6 cellular contexts compared by ENCODE assay signal in genomic region chr7:63568571-63569313, GRCh38.
DNase-seq lines count a peak whose midpoint lies in the region; ATAC-seq and TF ChIP-seq lines count a peak whose summit lies in the region.
"Not testable (repeated sequence)": the region's sequence is repeated elsewhere in the genome, so short reads cannot be mapped to it uniquely, and the experiment has no call there.

No MANE protein-coding gene starts in this region.

- H3K9me3 Mint-ChIP-seq in natural killer cell treated with Interleukin-12 subunit alpha and Interleukin-12 subunit beta and Interleukin-15 and Interleukin-18, amount 100 ng/mL, for 72 hours = not testable (repeated sequence)
- H3K9me3 Mint-ChIP-seq in stimulated activated memory B cell treated with anti-CD40 and anti-IgM and Interleukin-4, amounts not matched to agents 10 μg/mL and 1 μg/mL and 100 μg/mL, for 72 hours = peaks cover 11% of the 10 kb centered on the region

- H3K4me1 Mint-ChIP-seq in T-helper 17 cell; natural killer cell treated with Interleukin-12 subunit alpha and Interleukin-12 subunit beta and Interleukin-15 and Interleukin-18, amount 100 ng/mL, for 72 hours (ENCODE audit: low read depth in 2 of 2); stimulated activated memory B cell treated with anti-CD40 and anti-IgM and Interleukin-4, amounts not matched to agents 10 μg/mL and 1 μg/mL and 100 μg/mL, for 72 hours: not testable (repeated sequence)

- H3K27ac ChIP-seq in right cardiac atrium (ENCODE audit: low read length); lower lobe of right lung: not testable (repeated sequence)

- not testable (repeated sequence) for H3K27me3 Mint-ChIP-seq in T-helper 17 cell; natural killer cell treated with Interleukin-12 subunit alpha and Interleukin-12 subunit beta and Interleukin-15 and Interleukin-18, amount 100 ng/mL, for 72 hours; stimulated activated memory B cell treated with anti-CD40 and anti-IgM and Interleukin-4, amounts not matched to agents 10 μg/mL and 1 μg/mL and 100 μg/mL, for 72 hours

- not testable (repeated sequence) for H3K4me3 Mint-ChIP-seq in T-helper 17 cell; natural killer cell treated with Interleukin-12 subunit alpha and Interleukin-12 subunit beta and Interleukin-15 and Interleukin-18, amount 100 ng/mL, for 72 hours; stimulated activated memory B cell treated with anti-CD40 and anti-IgM and Interleukin-4, amounts not matched to agents 10 μg/mL and 1 μg/mL and 100 μg/mL, for 72 hours

- intact Hi-C loops in right cardiac atrium (cut with DNase I); lower lobe of right lung (cut with DNase I); sciatic nerve (cut with DNase I): not testable (repeated sequence)

- TF ChIP-seq CTCF in lower lobe of right lung (IDR thresholded peaks at IDR 0.05) = not testable (repeated sequence)

- not testable (repeated sequence) for H3K36me3 Mint-ChIP-seq in T-helper 17 cell (ENCODE audit: low read depth); stimulated activated memory B cell treated with anti-CD40 and anti-IgM and Interleukin-4, amounts not matched to agents 10 μg/mL and 1 μg/mL and 100 μg/mL, for 72 hours
- peaks cover 11% of the 10 kb centered on the region for H3K36me3 Mint-ChIP-seq in natural killer cell treated with Interleukin-12 subunit alpha and Interleukin-12 subunit beta and Interleukin-15 and Interleukin-18, amount 100 ng/mL, for 72 hours

- not testable (repeated sequence) for DNase-seq in T-helper 17 cell; natural killer cell treated with Interleukin-12 subunit alpha and Interleukin-12 subunit beta and Interleukin-15 and Interleukin-18, amount 100 ng/mL, for 72 hours (ENCODE audit: low spot score); sciatic nerve (ENCODE audit: low spot score)
- DNase-seq in right cardiac atrium (peak in 1 of 3 donors; percentile 33), lower lobe of right lung (peak; percentile 20)

- not testable (repeated sequence) for H3K27me3 ChIP-seq in right cardiac atrium (ENCODE audit: control insufficient read depth, insufficient read depth); lower lobe of right lung (ENCODE audit: low read depth)

- ATAC-seq in T-helper 17 cell (peak; percentile 8), right cardiac atrium (peak; percentile 26 to 34), lower lobe of right lung (peak; percentile 15 to 33), sciatic nerve (peak; percentile 28)
- peak; percentile 42 to 50 for ATAC-seq in natural killer cell treated with Interleukin-12 subunit alpha and Interleukin-12 subunit beta and Interleukin-15 and Interleukin-18, amount 100 ng/mL, for 72 hours
- peak; percentile 25 for ATAC-seq in stimulated activated memory B cell treated with anti-CD40 and anti-IgM and Interleukin-4, amounts not matched to agents 10 μg/mL and 1 μg/mL and 100 μg/mL, for 72 hours

- not testable (repeated sequence) for H3K4me3 ChIP-seq in right cardiac atrium (ENCODE audit: low read length); lower lobe of right lung

- H3K36me3 ChIP-seq in lower lobe of right lung = not testable (repeated sequence)

- H3K27ac Mint-ChIP-seq in T-helper 17 cell; natural killer cell treated with Interleukin-12 subunit alpha and Interleukin-12 subunit beta and Interleukin-15 and Interleukin-18, amount 100 ng/mL, for 72 hours; stimulated activated memory B cell treated with anti-CD40 and anti-IgM and Interleukin-4, amounts not matched to agents 10 μg/mL and 1 μg/mL and 100 μg/mL, for 72 hours: not testable (repeated sequence)

- H3K4me1 ChIP-seq in right cardiac atrium (ENCODE audit: control insufficient read depth, insufficient read depth, low read length); lower lobe of right lung: not testable (repeated sequence)

- WGBS in right cardiac atrium = 89% methylated on average over 22 of the region's 27 CpGs

- not testable (repeated sequence) for H3K9me3 ChIP-seq in T-helper 17 cell (ENCODE audit: control insufficient read depth, low read length, poor library complexity, severe bottlenecking); right cardiac atrium (ENCODE audit: control insufficient read depth, low read length); lower lobe of right lung
